ENCODE assay signal across 1 cellular context in genomic region chr3:185820973-185821758, GRCh38.
TF ChIP-seq lines count a peak whose summit lies in the region.

No MANE protein-coding gene starts in this region.

TF ChIP-seq in K562, 482 proteins besides CTCF, POLR2A, EP300 and RAD21 (continued from another document):
- TF ChIP-seq ZNF197 (CRISPR knock-in tag; IDR thresholded peaks at IDR 0.05; ENCODE audit: low read depth): 0 out of 2 replicates have a peak, but pooled peaks have one; percentile 55
- TF ChIP-seq VEZF1 (CRISPR knock-in tag; IDR thresholded peaks at IDR 0.05): no peak
- TF ChIP-seq FOSL1 (tag; conservative IDR thresholded peaks at IDR 0.05): peak; percentile 46
- no peak for TF ChIP-seq PATZ1 (CRISPR knock-in tag; IDR thresholded peaks at IDR 0.05; ENCODE audit: borderline replicate concordance)
- TF ChIP-seq AFF1 (IDR thresholded peaks at IDR 0.05; ENCODE audit: low read depth in 1 of 2, partially characterized antibody in 2 of 2): peak in 1 of 2 experiments; percentile 52
- TF ChIP-seq ZEB2 (IDR thresholded peaks at IDR 0.05): peak; percentile 18; the same call in 1 of the 2 replicates
- no peak for TF ChIP-seq USF1 (CRISPR knock-in tag; IDR thresholded peaks at IDR 0.05)
- peak; percentile 33; the same call in 1 of the 2 replicates for TF ChIP-seq EGR1 (conservative IDR thresholded peaks at IDR 0.05)
- TF ChIP-seq ZNF354B (CRISPR knock-in tag; IDR thresholded peaks at IDR 0.05): no peak
- no peak for TF ChIP-seq BHLHE40 (IDR thresholded peaks at IDR 0.05; ENCODE audit: low read length)
- no peak for TF ChIP-seq ZNF133 (CRISPR knock-in tag; IDR thresholded peaks at IDR 0.05)
- TF ChIP-seq MLLT1 (IDR thresholded peaks at IDR 0.05): peak in 1 of 2 experiments; percentile 22; a peak in 1 of 4 replicates
- TF ChIP-seq ZNF586 (CRISPR knock-in tag; conservative IDR thresholded peaks at IDR 0.05): no peak
- TF ChIP-seq ZC3H4 (CRISPR knock-in tag; IDR thresholded peaks at IDR 0.05; ENCODE audit: borderline replicate concordance): no peak
- peak; percentile 40; the same call in 1 of the 2 replicates for TF ChIP-seq SMARCE1 (IDR thresholded peaks at IDR 0.05)
- TF ChIP-seq ZNF644 (tag; IDR thresholded peaks at IDR 0.05; ENCODE audit: low read depth): no peak
- TF ChIP-seq MAZ (CRISPR knock-in tag; conservative IDR thresholded peaks at IDR 0.05 in 1 of 2, IDR thresholded peaks at IDR 0.05 in 1 of 2): 0 out of 4 replicates have a peak, but pooled peaks of 1 of the 2 experiments have one; percentile 25
- TF ChIP-seq SMARCA4 (IDR thresholded peaks at IDR 0.05): 0 out of 2 replicates have a peak, but pooled peaks have one; percentile 38
- peak; percentile 39; the same call in 1 of the 2 replicates for TF ChIP-seq DPF2 (IDR thresholded peaks at IDR 0.05)
- no peak for TF ChIP-seq HEY1 (CRISPR knock-in tag; IDR thresholded peaks at IDR 0.05; ENCODE audit: borderline replicate concordance)
- TF ChIP-seq MAFK (IDR thresholded peaks at IDR 0.05; ENCODE audit: low read length): no peak
- TF ChIP-seq SNIP1 (IDR thresholded peaks at IDR 0.05; ENCODE audit: low read depth): no peak
- 0 out of 2 replicates have a peak, but pooled peaks have one; percentile 3 for TF ChIP-seq JUND (IDR thresholded peaks at IDR 0.05; ENCODE audit: borderline replicate concordance, low read depth, low read length)
- TF ChIP-seq JUND (tag; IDR thresholded peaks at IDR 0.05; ENCODE audit: borderline replicate concordance, low read depth, low read length): 0 out of 3 replicates have a peak, but pooled peaks have one; percentile 23
- no peak for TF ChIP-seq CCNT2 (IDR thresholded peaks at IDR 0.05; ENCODE audit: borderline replicate concordance, extremely low read depth, insufficient read length, low read depth, low read length)
- no peak for TF ChIP-seq RFX5 (IDR thresholded peaks at IDR 0.05; ENCODE audit: low read depth, low read length)
- peak; percentile 43; the same call in 1 of the 2 replicates for TF ChIP-seq TEAD4 (IDR thresholded peaks at IDR 0.05; ENCODE audit: low read length)
- TF ChIP-seq TEAD4 (CRISPR knock-in tag; IDR thresholded peaks at IDR 0.05; ENCODE audit: borderline replicate concordance): no peak
- TF ChIP-seq PRDM10 (IDR thresholded peaks at IDR 0.05; ENCODE audit: partially characterized antibody): peak; percentile 35
- TF ChIP-seq ATF3 (IDR thresholded peaks at IDR 0.05): peak; percentile 79
- TF ChIP-seq ATF3 (CRISPR knock-in tag; conservative IDR thresholded peaks at IDR 0.05): no peak
- no peak for TF ChIP-seq THRA (IDR thresholded peaks at IDR 0.05)
- no peak for TF ChIP-seq KDM4B (IDR thresholded peaks at IDR 0.05; ENCODE audit: borderline replicate concordance in 2 of 2, low read depth in 1 of 2)
- TF ChIP-seq ZNF655 (CRISPR knock-in tag; IDR thresholded peaks at IDR 0.05): no peak
- TF ChIP-seq JUN (IDR thresholded peaks at IDR 0.05; ENCODE audit: borderline replicate concordance, low read depth, low read length): peak; percentile 8; the same call in 1 of the 2 replicates
- no peak for TF ChIP-seq JUN (CRISPR knock-in tag; IDR thresholded peaks at IDR 0.05; ENCODE audit: borderline replicate concordance)
- 0 out of 2 replicates have a peak, but pooled peaks have one; percentile 18 for TF ChIP-seq CEBPB (tag; IDR thresholded peaks at IDR 0.05)
- TF ChIP-seq CREBBP (IDR thresholded peaks at IDR 0.05; ENCODE audit: low read depth, low read length): no peak
- peak; percentile 61 for TF ChIP-seq CHD1 (IDR thresholded peaks at IDR 0.05; ENCODE audit: low read length)
- TF ChIP-seq PURB (CRISPR knock-in tag; IDR thresholded peaks at IDR 0.05; ENCODE audit: low read depth): no peak
- TF ChIP-seq CEBPG (CRISPR knock-in tag; IDR thresholded peaks at IDR 0.05): no peak
- TF ChIP-seq CEBPG (tag; conservative IDR thresholded peaks at IDR 0.05 in 1 of 2, IDR thresholded peaks at IDR 0.05 in 1 of 2): peak; percentile 6 to 64; a peak in 2 of 4 replicates
